25 cellular contexts compared by ENCODE assay signal in genomic region chr19:55272142-55272541, GRCh38. TPM values are rescaled to one million over a fixed set of nuclear protein-coding genes. Genes with fewer than 3 reads are reported as not detected.
DNase-seq lines count a peak whose midpoint lies in the region; ATAC-seq, FAIRE-seq and TF ChIP-seq lines count a peak whose summit lies in the region.
"Had no signal": no experiment of that assay in that cellular context is flagged by ENCODE, and none has a peak within 500 bp of the region (broad histone marks: within the 10 kb centered on the region; RNA-seq: fewer than 3 reads in every experiment).

No MANE protein-coding gene starts in this region.

- no peak overlapping the region for H4K8ac ChIP-seq in H1 (ENCODE audit: extremely low read depth, insufficient read depth, low read length)

- no peak overlapping the region for H3K18ac ChIP-seq in H1 (ENCODE audit: extremely low read depth, low read length)

- no peaks in the 10 kb centered on the region for H3K27me3 Mint-ChIP-seq in naive thymus-derived CD8-positive, alpha-beta T cell
- H3K27me3 Mint-ChIP-seq: CD4-positive, CD25-positive, alpha-beta regulatory T cell had no signal

- H3K9me3 Mint-ChIP-seq in naive thymus-derived CD8-positive, alpha-beta T cell, result no peaks in the 10 kb centered on the region
- H3K9me3 Mint-ChIP-seq: CD4-positive, CD25-positive, alpha-beta regulatory T cell had no signal

- TF ChIP-seq RAD21 in HCT116 (IDR thresholded peaks at IDR 0.05; ENCODE audit: low read depth) (no peak), H1 (IDR thresholded peaks at IDR 0.05 in 1 of 2, conservative IDR thresholded peaks at IDR 0.05 in 1 of 2; ENCODE audit: low read depth in 2 of 2, low read length in 2 of 2) (no peak)

- no peak for FAIRE-seq in H1 (lab: Jason Lieb, UNC)
- FAIRE-seq: D721Med had no signal

- peaks cover 4% of the 10 kb centered on the region; the same call in 1 of the 2 replicates for H3K23me2 ChIP-seq in H1 (ENCODE audit: low read depth, low read length)

- peaks cover 6 to 16% of the 10 kb centered on the region in 2 experiments; a peak in 3 of 4 replicates for H3K36me3 ChIP-seq in HCT116 (ENCODE audit: control insufficient read depth in 1 of 2, insufficient read depth in 2 of 2, low read length in 2 of 2)
- H3K36me3 ChIP-seq in H1 (ENCODE audit: control insufficient read depth in 2 of 4, insufficient read depth in 4 of 4, low read length in 3 of 4), result peaks cover 0 to 4% (median 2%) of the 10 kb centered on the region in 4 experiments; a peak in 5 of 8 replicates
- H3K36me3 ChIP-seq in adrenal gland (replicated peaks in 1 of 2), result peaks cover 0 to 21% of the 10 kb centered on the region in 2 donors

- RAD21 ChIA-PET in HCT116 (lab: Charles Lee; ENCODE audit: low non-redundant PET in 1 of 2, low total read pairs in 2 of 2, uncharacterized antibody in 2 of 2, unreplicated experiment in 2 of 2), result no interaction called here

- no peak overlapping the region for H3K4ac ChIP-seq in H1 (replicated peaks; ENCODE audit: insufficient read length, low read depth, low read length)

- H3K14ac ChIP-seq in H1 (ENCODE audit: insufficient read length), result no peak overlapping the region

- H3K27me3 ChIP-seq in HCT116 (ENCODE audit: insufficient read depth, low read length) (no peaks in the 10 kb centered on the region), H1 (replicated peaks in 1 of 4; ENCODE audit: control insufficient read depth in 3 of 4, extremely low read depth in 1 of 4, insufficient read depth in 3 of 4, low read length in 3 of 4) (no peaks in the 10 kb centered on the region), adrenal gland (no peaks in the 10 kb centered on the region)
- H3K27me3 ChIP-seq: BLaER1 had no signal

- H3K4me3 Mint-ChIP-seq in naive thymus-derived CD8-positive, alpha-beta T cell, result no peak overlapping the region

- TF ChIP-seq EP300 in H1 (IDR thresholded peaks at IDR 0.05; ENCODE audit: borderline replicate concordance in 1 of 2, low read depth in 2 of 2, low read length in 2 of 2), result no peak

- CTCF ChIA-PET in HCT116 (lab: Charles Lee), result no interaction called here
- CTCF ChIA-PET in H1 (lab: Charles Lee; ENCODE audit: partially characterized antibody), result no interaction called here

- H3K79me2 ChIP-seq in HCT116 (ENCODE audit: insufficient read depth, low read length), result no peaks in the 10 kb centered on the region; the same call in 1 of the 2 replicates
- H3K79me2 ChIP-seq in H1 (ENCODE audit: control insufficient read depth in 1 of 2, insufficient read depth in 2 of 2, low read length in 2 of 2), result no peaks in the 10 kb centered on the region

- H4K91ac ChIP-seq in H1 (replicated peaks; ENCODE audit: insufficient read length, low read length), result no peak overlapping the region

- no peak overlapping the region for H2BK5ac ChIP-seq in H1 (ENCODE audit: low read depth, low read length)

- H4K20me1 ChIP-seq in HCT116 (ENCODE audit: insufficient read depth) (no peaks in the 10 kb centered on the region), H1 (replicated peaks in 1 of 2; ENCODE audit: control insufficient read depth in 1 of 2, insufficient read depth in 2 of 2, low read length in 2 of 2) (peaks cover 4 to 7% of the 10 kb centered on the region in 2 experiments)
- H4K20me1 ChIP-seq: BLaER1 had no signal

- POLR2A ChIA-PET in HCT116 (lab: Charles Lee), result no interaction called here
- POLR2A ChIA-PET in H1 (lab: Charles Lee; ENCODE audit: partially characterized antibody), result interaction anchor here (2.0 kb wide), 1 partner anchor 13 kb away, joined by 4 read pairs; the partner anchor contains the start of gene PPP6R1
- POLR2A ChIA-PET in naive thymus-derived CD8-positive, alpha-beta T cell (lab: Charles Lee), result no interaction called here

- peak; percentile 23 for DNase-seq in ELF-1 (ENCODE audit: low read depth, low spot score)
- no peak for DNase-seq in HCT116 (ENCODE audit: low read depth, low spot score)
- no peak for DNase-seq in H1 (ENCODE audit: low read depth in 1 of 2, low spot score in 2 of 2)
- DNase-seq in adrenal gland, result no peak
- no peak for DNase-seq in naive thymus-derived CD8-positive, alpha-beta T cell
- DNase-seq: CD4-positive, CD25-positive, alpha-beta regulatory T cell; GOT3; Karpas-422; NCI-H1092; NCI-H1417 treated with DMSO at 0.1 percent for 48 hours; NCI-H1694 treated with DMSO at 0.1 percent for 48 hours; NCI-H2081; NCI-H2227 treated with DMSO at 0.1 percent for 48 hours; NCI-H526 treated with DMSO at 0.1 percent for 48 hours; PC-9; Right ventricle myocardium superior had no signal

- TF ChIP-seq POLR2A in HCT116 (IDR thresholded peaks at IDR 0.05; ENCODE audit: borderline replicate concordance, extremely low read depth, insufficient read depth, insufficient read length) (no peak), H1 (IDR thresholded peaks at IDR 0.05; ENCODE audit: control extremely low read depth in 1 of 2, low read depth in 2 of 2, low read length in 2 of 2) (no peak), adrenal gland (IDR thresholded peaks at IDR 0.05) (no peak)

- H2BK15ac ChIP-seq in H1 (ENCODE audit: low read length), result no peak overlapping the region

- H3K9me2 ChIP-seq in HCT116 (ENCODE audit: insufficient read depth), result no peaks in the 10 kb centered on the region

- no peak overlapping the region for H4K5ac ChIP-seq in H1 (ENCODE audit: insufficient read length, low read depth, low read length)

- intact Hi-C loops in HCT116 (cut with micrococcal nuclease) (no loop called here), adrenal gland (cut with DNase I) (no loop called here)

- BruUV-seq in HCT116 (replicated peaks; lab: Mats Ljungman, UMichigan), result no TSS peak

- peaks cover 10% of the 10 kb centered on the region for H3K79me1 ChIP-seq in H1 (ENCODE audit: low read depth, low read length)

- H3K36me3 Mint-ChIP-seq in naive thymus-derived CD8-positive, alpha-beta T cell, result peaks cover 0 to 62% (median 20%) of the 10 kb centered on the region in 3 donors

- WGBS in H1 (ENCODE audit: extremely low coverage in 1 of 2, insufficient coverage in 1 of 2, insufficient read length in 1 of 2, insufficient replicate concordance in 2 of 2, low coverage in 1 of 2, low lambda C conversion rate in 2 of 2, missing lambda C conversion rate in 1 of 2), 2 experiments, result 92% methylated on average over 18 of the region's 18 CpGs; no CpG with 5 or more reads in 1 of the 2 experiments
- 94 to 97% (median 95%) methylated on average over 18 of the region's 18 CpGs for WGBS in adrenal gland, 4 donors

- H3K23ac ChIP-seq in H1 (ENCODE audit: insufficient read length), result no peak overlapping the region

- H3K27ac Mint-ChIP-seq in naive thymus-derived CD8-positive, alpha-beta T cell, result no peak overlapping the region

- H2AK5ac ChIP-seq in H1 (ENCODE audit: low read depth, low read length), result no peak overlapping the region

- no peak overlapping the region for H3K27ac ChIP-seq in HCT116 (ENCODE audit: low read depth, low read length)
- H3K27ac ChIP-seq in H1 (ENCODE audit: low read depth, low read length), result no peak overlapping the region
- H3K27ac ChIP-seq in adrenal gland, result no peak overlapping the region
- H3K27ac ChIP-seq: BLaER1, HL-60, PC-9 had no signal

- H2BK12ac ChIP-seq in H1 (ENCODE audit: low read depth, low read length), result no peak overlapping the region

- H2AFZ ChIP-seq in HCT116 (ENCODE audit: low read depth, low read length, poor library complexity, severe bottlenecking), result no peak overlapping the region
- no peak overlapping the region for H2AFZ ChIP-seq in H1 (ENCODE audit: low read length)
- H2AFZ ChIP-seq: PC-9 had no signal

- no peak overlapping the region for H3K4me3 ChIP-seq in HCT116 (replicated peaks in 1 of 2; ENCODE audit: low read depth in 1 of 2, low read length in 2 of 2)
- H3K4me3 ChIP-seq in H1 (ENCODE audit: extremely low read depth in 1 of 4, insufficient read depth in 2 of 4, low read depth in 3 of 4, low read length in 4 of 4), result no peak overlapping the region
- H3K4me3 ChIP-seq in adrenal gland, result no peak overlapping the region
- H3K4me3 ChIP-seq: BLaER1, PC-9 had no signal

- no peak overlapping the region for H3K56ac ChIP-seq in H1 (replicated peaks; ENCODE audit: insufficient read length, low read depth, low read length)

- H3K9ac ChIP-seq in HCT116 (ENCODE audit: low read length), result no peak overlapping the region
- no peak overlapping the region for H3K9ac ChIP-seq in H1 (replicated peaks in 1 of 4; ENCODE audit: extremely low read depth in 1 of 4, low read depth in 3 of 4, low read length in 3 of 4)
- H3K9ac ChIP-seq: BLaER1 had no signal

- H3K4me1 Mint-ChIP-seq in naive thymus-derived CD8-positive, alpha-beta T cell, result peaks cover 4 to 17% (median 10%) of the 10 kb centered on the region in 4 donors

- H3K4me1 ChIP-seq in HCT116 (ENCODE audit: control insufficient read depth in 1 of 2, insufficient read depth in 2 of 2, low read length in 2 of 2) (no peaks in the 10 kb centered on the region), H1 (replicated peaks in 1 of 4; ENCODE audit: control insufficient read depth in 3 of 4, insufficient read depth in 4 of 4, low read length in 3 of 4) (peaks cover 0 to 3% (median 0%) of the 10 kb centered on the region in 4 experiments; a peak in 1 of 7 replicates), adrenal gland (replicated peaks in 1 of 2) (no peaks in the 10 kb centered on the region)

- H3K4me2 ChIP-seq in HCT116 (ENCODE audit: low read length) (no peak overlapping the region), H1 (ENCODE audit: insufficient read depth in 1 of 2, low read depth in 2 of 2, low read length in 2 of 2) (no peak overlapping the region)
- H3K4me2 ChIP-seq: BLaER1, PC-9 had no signal

- H3K9me3 ChIP-seq in HCT116 (ENCODE audit: control insufficient read depth in 1 of 2, insufficient read depth in 1 of 2, low read depth in 1 of 2, low read length in 2 of 2), result no peaks in the 10 kb centered on the region
- H3K9me3 ChIP-seq in H1 (ENCODE audit: insufficient read depth in 2 of 2, low read depth in 1 of 2, low read length in 1 of 2), result no peaks in the 10 kb centered on the region
- no peaks in the 10 kb centered on the region for H3K9me3 ChIP-seq in adrenal gland (replicated peaks in 1 of 3)

- H2BK120ac ChIP-seq in H1 (replicated peaks; ENCODE audit: low read depth, low read length), result no peak overlapping the region

- TF ChIP-seq CTCF in HCT116 (IDR thresholded peaks at IDR 0.05 in 2 of 3, conservative IDR thresholded peaks at IDR 0.05 in 1 of 3; ENCODE audit: borderline replicate concordance in 1 of 3, insufficient read depth in 1 of 3, low read depth in 2 of 3, low read length in 2 of 3) (0 out of 6 replicates have a peak, but pooled peaks of 2 of the 3 experiments have one; percentile 2 to 8), H1 (IDR thresholded peaks at IDR 0.05; ENCODE audit: control extremely low read depth in 1 of 3, insufficient read depth in 1 of 3, low read depth in 1 of 3, low read length in 3 of 3) (peak in 2 of 3 experiments; percentile 6 to 15; a peak in 2 of 4 replicates), adrenal gland (IDR thresholded peaks at IDR 0.05) (no peak)

- ATAC-seq in HCT116 (peak; percentile 34; the same call in 1 of the 2 replicates), GM18520 (IDR thresholded peaks at IDR 0.05; ENCODE audit: unreplicated experiment) (no peak)
- no peak for ATAC-seq in naive thymus-derived CD8-positive, alpha-beta T cell

- no peak overlapping the region for H2BK20ac ChIP-seq in H1 (ENCODE audit: low read length)

RNA-seq across cellular contexts. Expression of gene HSPBP1, which starts 7.8 kb away (rescaled TPM):
- total RNA-seq in HCT116 (2021; ENCODE audit: unreplicated experiment), result 63.0 TPM
- 49.1 and 50.2 TPM in 2 replicates for polyA plus RNA-seq in HCT116 (2012)
- 63.4 and 68.8 TPM in 2 replicates for total RNA-seq in H1 (2021; fragmentation: NEBNext Ultra II Directional; extraction: Animal tissue kit (Norgen Biotek cat#: 25700))
- 100 and 111 TPM in 2 replicates for polyA plus RNA-seq in H1 (2011; rRNA removed)
- polyA plus RNA-seq in H1 (2011; cell fraction: cytosol; rRNA removed), result 86.6 TPM
- polyA plus RNA-seq in H1 (2011; cell fraction: nucleus; rRNA removed), result 74.0 TPM
- 44.6 to 69.6 TPM (median 66.9 TPM) in 4 replicates for polyA plus RNA-seq in H1 (2012, experiment 1 of 2)
- polyA plus RNA-seq in H1 (2012, experiment 2 of 2), result 84.2 TPM
- 34.0 TPM for polyA plus RNA-seq in H1 (2013, experiment 1 of 2)
- 34.1 TPM for polyA plus RNA-seq in H1 (2013, experiment 2 of 2)
- polyA minus RNA-seq in H1 (2011; rRNA and poly(A)+ RNA removed), result 16.1 and 17.2 TPM in 2 replicates
- 28.0 TPM for polyA minus RNA-seq in H1 (2011; cell fraction: cytosol; rRNA and poly(A)+ RNA removed)
- 21.6 TPM for polyA minus RNA-seq in H1 (2011; cell fraction: nucleus; rRNA and poly(A)+ RNA removed)
- 10 to 100 TPM; 22.0 to 46.0 (median 33.2) TPM for total RNA-seq in adrenal gland
- polyA plus RNA-seq in adrenal gland, result 10 to 100 TPM; 18.8 to 49.8 (median 49.2) TPM
- total RNA-seq in naive thymus-derived CD8-positive, alpha-beta T cell, result 10 to 100 TPM; 20.3 to 20.4 TPM
- 10 to 100 TPM; 38.6 to 44.8 (median 42.5) TPM for polyA plus RNA-seq in naive thymus-derived CD8-positive, alpha-beta T cell

RNA-seq across cellular contexts. Expression of gene BRSK1, which starts 11.7 kb away (rescaled TPM):
- total RNA-seq in HCT116 (2021; ENCODE audit: unreplicated experiment) (33.3 TPM), adrenal gland (10 to 100 TPM in 6 of 8 donors, 1 to 10 TPM in 2; 2.0 to 24.9 (median 13.0) TPM)
- polyA plus RNA-seq in HCT116 (2012), result 37.7 and 47.8 TPM in 2 replicates
- 32.7 and 33.6 TPM in 2 replicates for total RNA-seq in H1 (2021; fragmentation: NEBNext Ultra II Directional; extraction: Animal tissue kit (Norgen Biotek cat#: 25700))
- polyA plus RNA-seq in H1 (2011; rRNA removed) (27.6 and 55.2 TPM in 2 replicates), adrenal gland (10 to 100 TPM in 2 of 3 donors, 1 to 10 TPM in 1; 7.2 to 64.3 (median 27.6) TPM)
- 51.4 TPM for polyA plus RNA-seq in H1 (2011; cell fraction: cytosol; rRNA removed)
- polyA plus RNA-seq in H1 (2011; cell fraction: nucleus; rRNA removed), result 281 TPM
- polyA plus RNA-seq in H1 (2012, experiment 1 of 2), result 32.1 to 43.0 TPM (median 39.5 TPM) in 4 replicates
- polyA plus RNA-seq in H1 (2012, experiment 2 of 2), result 19.0 TPM
- 19.6 TPM for polyA plus RNA-seq in H1 (2013, experiment 1 of 2)
- 16.3 TPM for polyA plus RNA-seq in H1 (2013, experiment 2 of 2)
- 10.9 and 17.1 TPM in 2 replicates for polyA minus RNA-seq in H1 (2011; rRNA and poly(A)+ RNA removed)
- 14.6 TPM for polyA minus RNA-seq in H1 (2011; cell fraction: cytosol; rRNA and poly(A)+ RNA removed)
- polyA minus RNA-seq in H1 (2011; cell fraction: nucleus; rRNA and poly(A)+ RNA removed), result 30.8 TPM
- 1 to 10 TPM; 1.9 to 2.9 TPM for total RNA-seq in naive thymus-derived CD8-positive, alpha-beta T cell
- under 1 TPM in 1 of 3 donors, not detected in 2; 0.24 TPM for polyA plus RNA-seq in naive thymus-derived CD8-positive, alpha-beta T cell
- polyA plus RNA-seq: CD4-positive, CD25-positive, alpha-beta regulatory T cell had no signal

RNA-seq across cellular contexts. Expression of gene PPP6R1, which starts 13.3 kb away (rescaled TPM):
- total RNA-seq in HCT116 (2021; ENCODE audit: unreplicated experiment), result 96.7 TPM
- polyA plus RNA-seq in HCT116 (2012), result 67.9 and 75.2 TPM in 2 replicates
- total RNA-seq in H1 (2021; fragmentation: NEBNext Ultra II Directional; extraction: Animal tissue kit (Norgen Biotek cat#: 25700)), result 74.4 and 75.6 TPM in 2 replicates
- 36.4 and 52.5 TPM in 2 replicates for polyA plus RNA-seq in H1 (2011; rRNA removed)
- polyA plus RNA-seq in H1 (2011; cell fraction: cytosol; rRNA removed), result 44.1 TPM
- 72.3 TPM for polyA plus RNA-seq in H1 (2011; cell fraction: nucleus; rRNA removed)
- polyA plus RNA-seq in H1 (2012, experiment 1 of 2), result 38.2 to 56.4 TPM (median 52.6 TPM) in 4 replicates
- polyA plus RNA-seq in H1 (2012, experiment 2 of 2), result 46.1 TPM
- polyA plus RNA-seq in H1 (2013, experiment 1 of 2), result 34.4 TPM
- polyA plus RNA-seq in H1 (2013, experiment 2 of 2), result 33.2 TPM
- 55.1 and 73.5 TPM in 2 replicates for polyA minus RNA-seq in H1 (2011; rRNA and poly(A)+ RNA removed)
- polyA minus RNA-seq in H1 (2011; cell fraction: cytosol; rRNA and poly(A)+ RNA removed), result 62.7 TPM
- 41.3 TPM for polyA minus RNA-seq in H1 (2011; cell fraction: nucleus; rRNA and poly(A)+ RNA removed)
- 100 to 1,000 TPM in 2 of 8 donors, 10 to 100 TPM in 6; 55.1 to 116 (median 87.9) TPM for total RNA-seq in adrenal gland
- polyA plus RNA-seq in adrenal gland, result 100 to 1,000 TPM in 1 of 3 donors, 10 to 100 TPM in 2; 33.4 to 102 (median 56.1) TPM
- total RNA-seq in naive thymus-derived CD8-positive, alpha-beta T cell, result 100 to 1,000 TPM; 167 to 168 TPM
- 100 to 1,000 TPM in 1 of 3 donors, 10 to 100 TPM in 2; 57.3 to 131 (median 60.9) TPM for polyA plus RNA-seq in naive thymus-derived CD8-positive, alpha-beta T cell

RNA-seq across cellular contexts. Expression of gene TMEM86B, which starts 43.6 kb away (rescaled TPM):
- total RNA-seq in HCT116 (2021; ENCODE audit: unreplicated experiment) (10.6 TPM), adrenal gland (1 to 10 TPM; 1.5 to 5.2 (median 4.3) TPM)
- polyA plus RNA-seq in HCT116 (2012), result 6.4 and 7.6 TPM in 2 replicates
- total RNA-seq in H1 (2021; fragmentation: NEBNext Ultra II Directional; extraction: Animal tissue kit (Norgen Biotek cat#: 25700)), result 2.0 and 2.1 TPM in 2 replicates
- polyA plus RNA-seq in H1 (2011; rRNA removed) (2.9 and 4.2 TPM in 2 replicates), adrenal gland (10 to 100 TPM in 2 of 3 donors, under 1 TPM in 1; 0.20 to 47.8 (median 23.1) TPM)
- 1.6 TPM for polyA plus RNA-seq in H1 (2011; cell fraction: cytosol; rRNA removed)
- 11.9 TPM for polyA plus RNA-seq in H1 (2011; cell fraction: nucleus; rRNA removed)
- 0.81 to 2.9 TPM (median 2.6 TPM) in 4 replicates for polyA plus RNA-seq in H1 (2012, experiment 1 of 2)
- polyA plus RNA-seq in H1 (2012, experiment 2 of 2), result 2.2 TPM
- 2.2 TPM for polyA plus RNA-seq in H1 (2013, experiment 1 of 2)
- 1.9 TPM for polyA plus RNA-seq in H1 (2013, experiment 2 of 2)
- polyA minus RNA-seq in H1 (2011; rRNA and poly(A)+ RNA removed), result 0.63 and 1.7 TPM in 2 replicates
- not detected for polyA minus RNA-seq in H1 (2011; cell fraction: cytosol; rRNA and poly(A)+ RNA removed)
- 4.3 TPM for polyA minus RNA-seq in H1 (2011; cell fraction: nucleus; rRNA and poly(A)+ RNA removed)
- total RNA-seq in naive thymus-derived CD8-positive, alpha-beta T cell, result 10 to 100 TPM; 17.7 to 20.9 TPM
- polyA plus RNA-seq in naive thymus-derived CD8-positive, alpha-beta T cell, result 1 to 10 TPM in 1 of 3 donors, under 1 TPM in 2; 0.17 to 2.3 (median 0.54) TPM

RNA-seq across cellular contexts. Expression of gene TMEM150B, which starts 53.0 kb away (rescaled TPM):
- total RNA-seq in HCT116 (2021; ENCODE audit: unreplicated experiment) (not detected), adrenal gland (10 to 100 TPM in 2 of 8 donors, 1 to 10 TPM in 6; 4.2 to 20.8 (median 8.0) TPM)
- not detected in 2 replicates for polyA plus RNA-seq in HCT116 (2012)
- total RNA-seq in H1 (2021; fragmentation: NEBNext Ultra II Directional; extraction: Animal tissue kit (Norgen Biotek cat#: 25700)), result 0.88 and 0.91 TPM in 2 replicates
- polyA plus RNA-seq in H1 (2011; rRNA removed) (0.41 and 0.46 TPM in 2 replicates), adrenal gland (1 to 10 TPM in 2 of 3 donors, under 1 TPM in 1; 0.51 to 4.7 (median 2.5) TPM)
- 0.39 TPM for polyA plus RNA-seq in H1 (2011; cell fraction: cytosol; rRNA removed)
- 0.27 TPM for polyA plus RNA-seq in H1 (2011; cell fraction: nucleus; rRNA removed)
- polyA plus RNA-seq in H1 (2012, experiment 1 of 2), result 0.20 to 0.63 TPM (median 0.27 TPM) in 3 of 4 replicates, not detected in the other
- 0.31 TPM for polyA plus RNA-seq in H1 (2012, experiment 2 of 2)
- polyA plus RNA-seq in H1 (2013, experiment 1 of 2), result 0.34 TPM
- polyA plus RNA-seq in H1 (2013, experiment 2 of 2), result 0.22 TPM
- 0.35 TPM in 1 of 2 replicates, not detected in the other for polyA minus RNA-seq in H1 (2011; rRNA and poly(A)+ RNA removed)
- polyA minus RNA-seq in H1 (2011; cell fraction: cytosol; rRNA and poly(A)+ RNA removed), result not detected
- not detected for polyA minus RNA-seq in H1 (2011; cell fraction: nucleus; rRNA and poly(A)+ RNA removed)
- not detected for total RNA-seq in naive thymus-derived CD8-positive, alpha-beta T cell
- polyA plus RNA-seq in naive thymus-derived CD8-positive, alpha-beta T cell, result not detected
- total RNA-seq: A172, G401, NCI-H460, PC-9, RPMI7951, SK-MEL-5 had no signal
- polyA plus RNA-seq: CD4-positive, CD25-positive, alpha-beta regulatory T cell had no signal

Comparison
In these comparisons a context has a peak if more than half of its experiments do, and no peak if none do; other contexts are left out.
1. CTCF ChIP-seq: peak in HCT116 (2 of 3) and H1 (2 of 3); none in adrenal gland (0 of 6).